26 cellular contexts compared by ENCODE assay signal in genomic region chr3:37155782-37156181, GRCh38.
"Had no signal": no experiment of that assay in that cellular context is flagged by ENCODE, and none has a peak within 500 bp of the region (broad histone marks: within the 10 kb centered on the region; RNA-seq: fewer than 3 reads in every experiment).

No MANE protein-coding gene starts in this region.

- H3K4me2 ChIP-seq: KMS-11 had no signal

- H3K27ac Mint-ChIP-seq: T-cell; T-helper 1 cell treated with Interleukin-12 subunit alpha and Interleukin-12 subunit beta and Interleukin-4 antibody, amounts not matched to agents 30 μg/mL and 1 μg/mL, for 36 hours had no signal

- DNase-seq: IMR-90, MG63, NCI-H1092, NCI-H1105 treated with DMSO at 0.1 percent for 48 hours, NCI-H1417 treated with DMSO at 0.1 percent for 48 hours, NCI-H146, NCI-H1694 treated with DMSO at 0.1 percent for 48 hours, NCI-H1930, NCI-H2081, NCI-H2107, NCI-H2171, NCI-H226, NCI-H446, NCI-H510A, NCI-H524 treated with DMSO at 0.1 percent for 48 hours, NCI-H69, NCI-H774, PC-3, SHP77 treated with DMSO at 0.1 percent for 48 hours, SJCRH30, SW 1271, T-cell had no signal

- H3K4me3 ChIP-seq: MG63, SJCRH30 had no signal

- H3K27me3 ChIP-seq: MG63, SJCRH30 had no signal

- H3K27ac ChIP-seq: KMS-11, SJCRH30 had no signal

- H3K4me1 ChIP-seq: SJCRH30 had no signal

- ATAC-seq: Panc1, PC-3, Right ventricle myocardium inferior, T-cell had no signal

- H3K9me3 Mint-ChIP-seq: T-cell; T-helper 1 cell treated with Interleukin-12 subunit alpha and Interleukin-12 subunit beta and Interleukin-4 antibody, amounts not matched to agents 30 μg/mL and 1 μg/mL, for 36 hours had no signal

- H3K27me3 Mint-ChIP-seq: T-cell had no signal

- H3K4me3 Mint-ChIP-seq: T-cell; T-helper 1 cell treated with Interleukin-12 subunit alpha and Interleukin-12 subunit beta and Interleukin-4 antibody, amounts not matched to agents 30 μg/mL and 1 μg/mL, for 36 hours had no signal

- H3K9me3 ChIP-seq: MG63, SJCRH30 had no signal

- H3K9ac ChIP-seq: KMS-11 had no signal
